Comparison of ENCODE assay signal across 8 cellular contexts in the genomic region with DNA sequence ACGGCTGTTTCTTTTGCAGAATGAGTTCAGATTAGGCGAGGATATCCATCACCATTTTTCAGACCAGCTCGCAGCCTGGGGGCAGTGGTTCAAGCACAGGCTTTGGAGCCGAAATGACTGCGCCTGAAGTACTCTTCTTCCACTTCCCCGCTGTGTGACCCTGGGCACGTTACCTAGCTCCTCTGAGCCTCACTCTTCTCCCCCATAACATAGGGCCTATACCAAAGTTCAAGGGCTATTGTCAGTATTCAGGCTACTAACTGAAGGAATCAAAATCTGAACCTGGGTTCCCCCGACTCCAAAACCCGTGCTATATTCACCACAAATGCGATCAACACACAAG. TPM values are rescaled to one million over a fixed set of nuclear protein-coding genes. Genes with fewer than 3 reads are reported as not detected.
DNase-seq lines count a peak whose midpoint lies in the region; ATAC-seq, FAIRE-seq and TF ChIP-seq lines count a peak whose summit lies in the region.

No MANE protein-coding gene starts in this region.

- peaks cover 29% of the 10 kb centered on the region for H3K36me3 Mint-ChIP-seq in activated CD4-positive, alpha-beta T cell treated with anti-CD3 and anti-CD28 coated beads for 36 hours (ENCODE audit: low read depth)

- H3K36me3 ChIP-seq in OCI-LY7 (ENCODE audit: insufficient read depth, low read length) (peaks cover 45% of the 10 kb centered on the region), endothelial cell of umbilical vein (ENCODE audit: control insufficient read depth in 2 of 2, extremely low read depth in 1 of 2, insufficient read depth in 2 of 2, low read length in 2 of 2) (peaks cover 0 to 11% of the 10 kb centered on the region in 2 experiments), parathyroid adenoma (ENCODE audit: control insufficient read depth, insufficient read depth, low read length) (no peaks in the 10 kb centered on the region)

- peak overlapping the region; percentile 91 for H3K27ac Mint-ChIP-seq in activated CD4-positive, alpha-beta T cell treated with anti-CD3 and anti-CD28 coated beads for 36 hours

- no TSS peak for BruUV-seq in OCI-LY7 (replicated peaks; lab: Mats Ljungman, UMichigan)
- BruUV-seq in endothelial cell of umbilical vein (replicated peaks; lab: Mats Ljungman, UMichigan): TSS peak; percentile 75

- H3K9me3 ChIP-seq in OCI-LY7 (ENCODE audit: low read length) (no peaks in the 10 kb centered on the region), endothelial cell of umbilical vein (replicated peaks; ENCODE audit: control insufficient read depth, insufficient read depth, low read length) (no peaks in the 10 kb centered on the region), parathyroid adenoma (ENCODE audit: control insufficient read depth, low read length) (no peaks in the 10 kb centered on the region)

- H2AFZ ChIP-seq in OCI-LY7 (ENCODE audit: low read length) (peak overlapping the region; percentile 82), endothelial cell of umbilical vein (ENCODE audit: low read depth, low read length) (peak overlapping the region; percentile 60), parathyroid adenoma (peak overlapping the region; percentile 91)

- intact Hi-C loops in activated CD4-positive, alpha-beta T cell treated with anti-CD3 and anti-CD28 coated beads for 36 hours (cut with DNase I, micrococcal nuclease): loop anchor here (1.0 to 10.0 kb wide), 10 partner anchors 58 to 1372 kb away; a partner anchor contains a TSS
- intact Hi-C loops in OCI-LY7 (cut with micrococcal nuclease; ENCODE audit: unreplicated experiment) (no loop called here), endothelial cell of umbilical vein (cut with micrococcal nuclease) (loop anchor here (1.0 to 10.0 kb wide), 2 partner anchors 62 to 182 kb away; a partner anchor contains a TSS)

- H3K27ac ChIP-seq in OCI-LY7 (ENCODE audit: low read depth, low read length, poor library complexity, severe bottlenecking): peak overlapping the region; percentile 50
- peak overlapping the region; percentile 30 for H3K27ac ChIP-seq in endothelial cell of umbilical vein (ENCODE audit: insufficient read depth, low read depth, low read length)
- H3K27ac ChIP-seq in parathyroid adenoma: peak overlapping the region; percentile 71

- ATAC-seq in activated CD4-positive, alpha-beta T cell treated with anti-CD3 and anti-CD28 coated beads for 36 hours: peak; percentile 32
- ATAC-seq in GM18873 (IDR thresholded peaks at IDR 0.05; ENCODE audit: low FRiP score, unreplicated experiment): no peak

- H3K9me2 ChIP-seq in OCI-LY7 (ENCODE audit: insufficient read depth, low read length): no peaks in the 10 kb centered on the region

- peaks cover 29% of the 10 kb centered on the region for H3K4me1 Mint-ChIP-seq in activated CD4-positive, alpha-beta T cell treated with anti-CD3 and anti-CD28 coated beads for 36 hours

- no peaks in the 10 kb centered on the region for H3K9me1 ChIP-seq in endothelial cell of umbilical vein (replicated peaks; ENCODE audit: control insufficient read depth, extremely low read depth, insufficient read depth, low read length)

- TF ChIP-seq CTCF in OCI-LY7 (conservative IDR thresholded peaks at IDR 0.05; ENCODE audit: low read length) (no peak), endothelial cell of umbilical vein (IDR thresholded peaks at IDR 0.05; ENCODE audit: extremely low read depth in 1 of 2, insufficient read depth in 1 of 2, low read depth in 1 of 2, low read length in 2 of 2) (no peak), parathyroid adenoma (IDR thresholded peaks at IDR 0.05) (no peak)

- H4K20me1 ChIP-seq in OCI-LY7 (ENCODE audit: insufficient read depth, low read length): peaks cover 21% of the 10 kb centered on the region
- H4K20me1 ChIP-seq in endothelial cell of umbilical vein (replicated peaks; ENCODE audit: control insufficient read depth, extremely low read depth, insufficient read depth, low read length): no peaks in the 10 kb centered on the region

- H3K9ac ChIP-seq in endothelial cell of umbilical vein (replicated peaks; ENCODE audit: extremely low read depth, insufficient read depth, low read length): peak overlapping the region; percentile 76
- H3K9ac ChIP-seq in parathyroid adenoma: peak overlapping the region; percentile 14

- CTCF ChIA-PET in activated CD4-positive, alpha-beta T cell treated with anti-CD3 and anti-CD28 coated beads for 36 hours (lab: Charles Lee): interaction anchor here (1.6 kb wide), 1 partner anchor 61 kb away, joined by 4 read pairs; a partner anchor contains a TSS
- CTCF ChIA-PET in OCI-LY7 (lab: Charles Lee; ENCODE audit: unreplicated experiment) (no interaction called here), endothelial cell of umbilical vein (lab: Charles Lee) (interaction anchor here (1.2 kb wide), 1 partner anchor 141 kb away, joined by 3 read pairs; no protein-coding TSS in a partner anchor)

- no peak for TF ChIP-seq POLR2A in endothelial cell of umbilical vein (IDR thresholded peaks at IDR 0.05; ENCODE audit: low read depth, low read length)

- no peaks in the 10 kb centered on the region for H3K27me3 ChIP-seq in endothelial cell of umbilical vein (ENCODE audit: control insufficient read depth in 2 of 2, insufficient read depth in 2 of 2, low read length in 2 of 2)
- H3K27me3 ChIP-seq in parathyroid adenoma (ENCODE audit: control insufficient read depth, insufficient read depth, low read length): no peaks in the 10 kb centered on the region

- H3K27me3 Mint-ChIP-seq in activated CD4-positive, alpha-beta T cell treated with anti-CD3 and anti-CD28 coated beads for 36 hours: no peaks in the 10 kb centered on the region

- H3K4me3 ChIP-seq in OCI-LY7 (ENCODE audit: low read depth, low read length, poor library complexity, severe bottlenecking) (peak overlapping the region; percentile 99), endothelial cell of umbilical vein (replicated peaks in 1 of 3; ENCODE audit: insufficient read depth in 1 of 3, low read depth in 1 of 3, low read length in 3 of 3) (peak overlapping the region; percentile 47 to 94 (median 81)), parathyroid adenoma (ENCODE audit: low read depth, low read length) (peak overlapping the region; percentile 94)

- FAIRE-seq in endothelial cell of umbilical vein (lab: Jason Lieb, UNC): no peak

- POLR2A ChIA-PET in activated CD4-positive, alpha-beta T cell treated with anti-CD3 and anti-CD28 coated beads for 36 hours (lab: Charles Lee): interaction anchor here (0.6 kb wide), 1 partner anchor 133 kb away, joined by 3 read pairs; no protein-coding TSS in a partner anchor
- POLR2A ChIA-PET in OCI-LY7 (lab: Charles Lee) (no interaction called here), endothelial cell of umbilical vein (lab: Charles Lee) (no interaction called here)

- DNase-seq in activated CD4-positive, alpha-beta T cell treated with anti-CD3 and anti-CD28 coated beads for 36 hours: no peak
- DNase-seq in activated CD4-positive, alpha-beta T cell treated with anti-CD3 and anti-CD28 coated beads for 1 hour: no peak
- DNase-seq in OCI-LY7 (ENCODE audit: low spot score): no peak
- no peak for DNase-seq in endothelial cell of umbilical vein (ENCODE audit: low read depth, low spot score)
- DNase-seq in NCI-H1105 (lab: John Stamatoyannopoulos, UW): no peak
- DNase-seq in GOT3 (lab: John Stamatoyannopoulos, UW): no peak

- H3K79me2 ChIP-seq in OCI-LY7 (ENCODE audit: insufficient read depth, low read depth, low read length) (peaks cover 57% of the 10 kb centered on the region), endothelial cell of umbilical vein (ENCODE audit: control insufficient read depth, insufficient read depth, low read length) (peaks cover 48% of the 10 kb centered on the region), parathyroid adenoma (peaks cover 18% of the 10 kb centered on the region)

- peak overlapping the region; percentile 93 for H3K4me3 Mint-ChIP-seq in activated CD4-positive, alpha-beta T cell treated with anti-CD3 and anti-CD28 coated beads for 36 hours

- H3K4me1 ChIP-seq in OCI-LY7 (ENCODE audit: insufficient read depth, low read length, poor library complexity, severe bottlenecking): peaks cover 25% of the 10 kb centered on the region
- H3K4me1 ChIP-seq in endothelial cell of umbilical vein (ENCODE audit: control insufficient read depth, extremely low read depth, insufficient read depth, low read length): peaks cover 14% of the 10 kb centered on the region
- H3K4me1 ChIP-seq in parathyroid adenoma: peaks cover 5% of the 10 kb centered on the region

- dilution Hi-C loops in endothelial cell of umbilical vein (cut with MboI; ENCODE audit: extremely low pct_ligation_motif_present, low sequenced_read_pairs): no loop called here

- no peaks in the 10 kb centered on the region for H3K9me3 Mint-ChIP-seq in activated CD4-positive, alpha-beta T cell treated with anti-CD3 and anti-CD28 coated beads for 36 hours (ENCODE audit: low read depth)

- H3K4me2 ChIP-seq in OCI-LY7 (ENCODE audit: low read length) (peak overlapping the region; percentile 90), endothelial cell of umbilical vein (ENCODE audit: insufficient read depth, low read length) (peak overlapping the region; percentile 79), parathyroid adenoma (ENCODE audit: low read length) (peak overlapping the region; percentile 52)

RNA-seq across cellular contexts. Expression of a gene that starts 0.4 kb away (rescaled TPM):
- total RNA-seq in activated CD4-positive, alpha-beta T cell treated with anti-CD3 and anti-CD28 coated beads for 36 hours: 100 to 1,000 TPM; 100 to 102 TPM
- 48.3 and 75.0 TPM in 2 replicates for total RNA-seq in OCI-LY7 (2014; rRNA removed; shearing (Covaris generic))
- 50.4 and 68.3 TPM in 2 replicates for total RNA-seq in OCI-LY7 (2022)
- total RNA-seq in endothelial cell of umbilical vein: 52.2 and 65.1 TPM in 2 replicates
- polyA plus RNA-seq in endothelial cell of umbilical vein: 65.5 and 69.1 TPM in 2 replicates
- polyA plus RNA-seq in endothelial cell of umbilical vein (2011; cell fraction: cytosol; rRNA removed): 65.8 and 68.3 TPM in 2 replicates
- polyA plus RNA-seq in endothelial cell of umbilical vein (2011; cell fraction: nucleus; rRNA removed): 41.0 and 44.1 TPM in 2 replicates
- 86.5 and 87.5 TPM in 2 replicates for polyA plus RNA-seq in endothelial cell of umbilical vein (2012)
- polyA minus RNA-seq in endothelial cell of umbilical vein: 30.8 and 46.2 TPM in 2 replicates
- polyA minus RNA-seq in endothelial cell of umbilical vein (2011; cell fraction: cytosol; rRNA and poly(A)+ RNA removed): 36.0 TPM
- 20.7 and 23.2 TPM in 2 replicates for polyA minus RNA-seq in endothelial cell of umbilical vein (2011; cell fraction: nucleus; rRNA and poly(A)+ RNA removed)

RNA-seq across cellular contexts. Expression of a gene that starts 0.4 kb away (rescaled TPM):
- 10 to 100 TPM; 20.9 to 25.4 TPM for total RNA-seq in activated CD4-positive, alpha-beta T cell treated with anti-CD3 and anti-CD28 coated beads for 36 hours
- total RNA-seq in OCI-LY7 (2014; rRNA removed; shearing (Covaris generic)): 17.5 and 27.3 TPM in 2 replicates
- total RNA-seq in OCI-LY7 (2022): 35.2 and 37.9 TPM in 2 replicates
- 23.5 and 25.1 TPM in 2 replicates for total RNA-seq in endothelial cell of umbilical vein
- 10.9 and 12.8 TPM in 2 replicates for polyA plus RNA-seq in endothelial cell of umbilical vein
- polyA plus RNA-seq in endothelial cell of umbilical vein (2011; cell fraction: cytosol; rRNA removed): 7.9 and 8.7 TPM in 2 replicates
- 57.3 and 60.2 TPM in 2 replicates for polyA plus RNA-seq in endothelial cell of umbilical vein (2011; cell fraction: nucleus; rRNA removed)
- 11.2 TPM in 2 replicates for polyA plus RNA-seq in endothelial cell of umbilical vein (2012)
- polyA minus RNA-seq in endothelial cell of umbilical vein: 25.0 and 29.9 TPM in 2 replicates
- polyA minus RNA-seq in endothelial cell of umbilical vein (2011; cell fraction: cytosol; rRNA and poly(A)+ RNA removed): 12.9 TPM
- polyA minus RNA-seq in endothelial cell of umbilical vein (2011; cell fraction: nucleus; rRNA and poly(A)+ RNA removed): 32.3 and 39.3 TPM in 2 replicates
